In the genomic region with DNA sequence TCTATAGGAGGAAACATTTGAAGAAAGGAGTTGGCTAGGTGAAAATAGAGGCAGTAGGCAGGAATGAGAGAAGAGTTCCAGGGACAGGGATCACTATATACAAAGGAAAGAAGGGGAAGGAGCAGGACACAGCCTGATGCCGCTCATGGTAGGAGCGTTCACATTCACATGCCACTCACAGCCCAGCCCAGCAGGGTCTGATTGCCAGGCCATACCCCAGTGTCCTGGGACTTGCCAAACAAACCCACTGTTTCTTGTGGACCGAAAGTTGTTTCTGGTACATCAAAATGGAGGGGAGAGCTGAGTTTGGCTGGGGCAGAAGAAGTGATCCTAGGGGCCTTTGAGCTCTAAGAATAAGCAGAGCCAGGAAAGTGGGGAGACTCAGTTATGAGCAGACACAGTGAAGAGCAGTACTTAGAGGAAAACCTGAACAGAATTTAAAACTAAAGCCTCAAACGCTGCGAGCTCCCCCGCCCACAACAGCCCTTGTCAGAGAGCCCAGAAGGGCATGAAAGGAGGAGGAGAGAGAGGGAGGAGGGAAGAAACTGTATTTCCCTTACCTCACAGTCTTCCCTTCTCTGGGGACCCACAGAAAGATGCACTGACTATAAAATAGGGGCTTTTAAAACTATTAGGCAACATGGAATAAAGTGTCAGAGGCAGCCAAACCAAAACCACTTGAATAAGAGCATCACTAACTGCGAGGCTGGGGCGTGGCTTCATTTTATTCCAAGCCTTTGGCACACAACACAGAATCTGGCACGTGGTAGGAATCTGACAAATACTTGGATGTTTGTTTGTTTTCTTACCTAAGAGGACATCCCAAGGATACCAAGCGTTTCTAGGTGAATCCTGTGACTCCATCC, we compare ENCODE assay signal across 8 cellular contexts.
DNase-seq lines count a peak whose midpoint lies in the region; ATAC-seq and TF ChIP-seq lines count a peak whose summit lies in the region.

No MANE protein-coding gene starts in this region.

- H3K27me3 Mint-ChIP-seq in CD14-positive monocyte (ENCODE audit: low read depth in 3 of 3): peaks cover 0 to 8% (median 3%) of the 10 kb centered on the region in 3 donors

- H3K4me3 ChIP-seq in right atrium auricular region (no peak overlapping the region), WERI-Rb-1 (ENCODE audit: low read depth, low read length) (no peak overlapping the region)

- peaks cover 0 to 8% (median 1%) of the 10 kb centered on the region in 7 donors for H3K9me3 Mint-ChIP-seq in CD14-positive monocyte

- ATAC-seq in GM19328 (IDR thresholded peaks at IDR 0.05; ENCODE audit: unreplicated experiment) (no peak), GM21737 (IDR thresholded peaks at IDR 0.05; ENCODE audit: unreplicated experiment) (no peak)

- no peaks in the 10 kb centered on the region for H3K36me3 Mint-ChIP-seq in CD14-positive monocyte

- no peak overlapping the region for H3K4me3 Mint-ChIP-seq in CD14-positive monocyte

- H3K27ac ChIP-seq in right atrium auricular region (peak overlapping the region; percentile 36 to 68), temporal lobe (ENCODE audit: low read depth, low read length) (peak overlapping the region; percentile 85), WERI-Rb-1 (no peak overlapping the region)

- intact Hi-C loops in CD14-positive monocyte (cut with micrococcal nuclease): no loop called here

- no peaks in the 10 kb centered on the region for H3K36me3 ChIP-seq in right atrium auricular region
- no peaks in the 10 kb centered on the region for H3K36me3 ChIP-seq in WERI-Rb-1

- no peak overlapping the region for H3K27ac Mint-ChIP-seq in CD14-positive monocyte

- DNase-seq in LoVo (ENCODE audit: low spot score) (peak; percentile 60), amniotic epithelial cell (ENCODE audit: low read depth) (peak; percentile 70), right atrium auricular region (ENCODE audit: low spot score) (peak; percentile 91), CD14-positive monocyte (ENCODE audit: low spot score) (no peak), WERI-Rb-1 (no peak)

- H3K4me1 Mint-ChIP-seq in CD14-positive monocyte: no peaks in the 10 kb centered on the region

- H3K27me3 ChIP-seq in right atrium auricular region (no peaks in the 10 kb centered on the region), WERI-Rb-1 (ENCODE audit: insufficient read depth, low read depth, severe bottlenecking) (no peaks in the 10 kb centered on the region)

- peaks cover 0 to 10% of the 10 kb centered on the region in 2 donors for H3K4me1 ChIP-seq in right atrium auricular region

- H3K9me3 ChIP-seq in right atrium auricular region: no peaks in the 10 kb centered on the region
- no peaks in the 10 kb centered on the region for H3K9me3 ChIP-seq in WERI-Rb-1 (ENCODE audit: severe bottlenecking)

- TF ChIP-seq CTCF in right atrium auricular region (IDR thresholded peaks at IDR 0.05) (no peak), CD14-positive monocyte (IDR thresholded peaks at IDR 0.05) (no peak), WERI-Rb-1 (IDR thresholded peaks at IDR 0.05; ENCODE audit: low read depth, low read length) (no peak)

Comparison
In these comparisons a context has a peak if more than half of its experiments do, and no peak if none do; other contexts are left out.
1. DNase-seq: peak in LoVo (single experiment), amniotic epithelial cell (single experiment) and right atrium auricular region (single experiment); none in CD14-positive monocyte (single experiment) and WERI-Rb-1 (single experiment).